In genomic region chr6:56324396-56324795, GRCh38 we compare ENCODE assay signal across 1 cellular context.
TF ChIP-seq lines count a peak whose summit lies in the region.

No MANE protein-coding gene starts in this region.

TF ChIP-seq in HepG2, 621 proteins besides CTCF, POLR2A, EP300 and RAD21 (continued from another document):
- TF ChIP-seq ZFP91 (CRISPR knock-in tag; IDR thresholded peaks at IDR 0.05; ENCODE audit: borderline replicate concordance) (no peak), ATM (IDR thresholded peaks at IDR 0.05; ENCODE audit: borderline replicate concordance) (no peak), SMYD3 (CRISPR knock-in tag; IDR thresholded peaks at IDR 0.05) (no peak)
